10 cellular contexts compared by ENCODE assay signal in the genomic region with DNA sequence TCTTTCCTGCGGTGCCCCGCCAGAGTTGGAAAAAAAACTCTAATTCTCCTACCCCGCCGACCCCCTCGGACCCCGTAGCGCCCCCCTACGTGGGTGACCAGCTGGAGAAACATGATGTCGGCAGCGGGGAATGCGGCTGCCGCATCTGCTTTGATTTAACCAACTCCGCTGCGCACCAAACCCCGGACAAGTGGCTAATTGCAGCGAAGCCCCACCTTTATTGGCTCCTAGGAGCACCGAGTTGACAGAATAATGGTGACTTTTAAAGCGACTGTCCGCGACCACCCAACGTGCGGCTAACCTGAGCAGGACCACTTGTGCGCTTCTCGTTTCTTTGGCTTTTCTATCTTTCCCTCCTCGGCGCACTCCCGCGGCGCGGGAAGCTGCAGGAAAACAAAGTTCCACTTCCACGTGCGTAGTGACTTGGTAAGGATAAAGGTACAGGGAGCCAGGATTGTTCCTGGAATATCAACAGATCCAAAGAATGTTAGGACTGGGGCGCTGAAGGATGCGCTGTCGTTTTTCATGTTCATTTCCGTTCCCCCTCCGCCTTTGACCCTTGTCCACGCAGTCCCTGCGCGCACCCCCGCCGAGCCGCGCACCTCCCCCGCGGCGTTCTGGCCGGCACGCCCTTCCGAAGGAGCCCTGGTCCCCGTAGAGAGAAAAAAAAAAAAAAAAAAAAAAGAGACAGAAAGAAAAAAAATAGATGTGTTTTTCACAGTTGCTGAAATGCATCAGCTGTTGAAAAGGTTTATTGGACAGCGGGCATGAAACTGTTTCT. TPM values are rescaled to one million over a fixed set of nuclear protein-coding genes. Genes with fewer than 3 reads are reported as not detected.
DNase-seq lines count a peak whose midpoint lies in the region; ATAC-seq and TF ChIP-seq lines count a peak whose summit lies in the region.
"Had no signal": no experiment of that assay in that cellular context is flagged by ENCODE, and none has a peak within 500 bp of the region (broad histone marks: within the 10 kb centered on the region; RNA-seq: fewer than 3 reads in every experiment).

No MANE protein-coding gene starts in this region.

- TF ChIP-seq CTCF in AG10803 (conservative IDR thresholded peaks at IDR 0.05; ENCODE audit: low read length), result no peak
- TF ChIP-seq CTCF in ascending aorta (IDR thresholded peaks at IDR 0.05), result no peak
- TF ChIP-seq CTCF in left lung (IDR thresholded peaks at IDR 0.05), result no peak
- no peak for TF ChIP-seq CTCF in thyroid gland (IDR thresholded peaks at IDR 0.05)

- H3K36me3 ChIP-seq in ascending aorta (no peaks in the 10 kb centered on the region), left lung (no peaks in the 10 kb centered on the region), thyroid gland (no peaks in the 10 kb centered on the region)

- H3K27ac ChIP-seq in ascending aorta (no peak overlapping the region), left lung (no peak overlapping the region), thyroid gland (no peak overlapping the region)
- H3K27ac ChIP-seq: epithelial cell of prostate, HL-60 had no signal

- peak; percentile 37 for ATAC-seq in GM18868 (IDR thresholded peaks at IDR 0.05; ENCODE audit: unreplicated experiment)
- ATAC-seq in HG03439 (IDR thresholded peaks at IDR 0.05; ENCODE audit: unreplicated experiment), result peak; percentile 38
- peak; percentile 13 for ATAC-seq in left lung

- peak; percentile 23 for DNase-seq in AG10803 (ENCODE audit: low read depth)
- no peak for DNase-seq in ascending aorta (ENCODE audit: low spot score in 2 of 2)
- peak in 1 of 2 donors; percentile 68 for DNase-seq in left lung
- peak; percentile 8 to 10 for DNase-seq in thyroid gland
- DNase-seq in HT-29 (ENCODE audit: low spot score), result no peak
- no peak for DNase-seq in 8988T

- 3 to 5% methylated on average over 41 to 52 of the region's 52 CpGs for WGBS in thyroid gland, 2 donors

- no peak for TF ChIP-seq POLR2A in thyroid gland (IDR thresholded peaks at IDR 0.05)

- peak overlapping the region; percentile 61 for H3K4me3 ChIP-seq in AG10803 (ENCODE audit: low read length)
- peak overlapping the region; percentile 15 to 55 for H3K4me3 ChIP-seq in ascending aorta
- peak overlapping the region in 1 of 2 donors; percentile 4 for H3K4me3 ChIP-seq in left lung
- H3K4me3 ChIP-seq in thyroid gland (replicated peaks in 1 of 3), result peak overlapping the region in 1 of 3 donors; percentile 8

- intact Hi-C loops in ascending aorta (cut with DNase I) (no loop called here), left lung (cut with DNase I) (no loop called here), thyroid gland (cut with DNase I) (no loop called here)

- H3K27me3 ChIP-seq in ascending aorta, result peaks cover 28% of the 10 kb centered on the region
- peaks cover 68 to 80% of the 10 kb centered on the region in 2 donors for H3K27me3 ChIP-seq in left lung
- peaks cover 29% of the 10 kb centered on the region for H3K27me3 ChIP-seq in thyroid gland

- H3K9me3 ChIP-seq in ascending aorta (no peaks in the 10 kb centered on the region), left lung (no peaks in the 10 kb centered on the region), thyroid gland (no peaks in the 10 kb centered on the region)

- H3K4me1 ChIP-seq in ascending aorta, result peaks cover 8 to 14% of the 10 kb centered on the region in 2 donors
- peaks cover 13% of the 10 kb centered on the region in 2 donors for H3K4me1 ChIP-seq in left lung
- H3K4me1 ChIP-seq in thyroid gland, result peaks cover 15 to 16% of the 10 kb centered on the region in 2 donors

RNA-seq across cellular contexts. Expression of a gene that starts 1.4 kb away (rescaled TPM):
- not detected for total RNA-seq in ascending aorta
- total RNA-seq in left lung, result not detected
- not detected for total RNA-seq in thyroid gland
- not detected in 2 replicates for total RNA-seq in HT-29 (2014; rRNA removed; shearing (Covaris generic))

Comparison
In these comparisons a context has a peak if more than half of its experiments do, and no peak if none do; other contexts are left out.
1. DNase-seq: peak in AG10803 (single experiment) and thyroid gland (2 of 2); none in ascending aorta (0 of 2), HT-29 (single experiment) and 8988T (single experiment).
2. Peak in every context shown above with its lines, with median percentiles within 50 percentile points of each other: ATAC-seq.